In genomic region chr3:194540268-194540937, GRCh38 we compare ENCODE assay signal across 8 cellular contexts. TPM values are rescaled to one million over a fixed set of nuclear protein-coding genes. Genes with fewer than 3 reads are reported as not detected.
DNase-seq lines count a peak whose midpoint lies in the region; ATAC-seq and TF ChIP-seq lines count a peak whose summit lies in the region.

No MANE protein-coding gene starts in this region.

- H3K27ac Mint-ChIP-seq in activated CD8-positive, alpha-beta T cell treated with anti-CD3 and anti-CD28 coated beads, Interleukin-2, amount 10 ng/mL, durations not matched to agents 7 days and 5 days = peak overlapping the region; percentile 80
- no peak overlapping the region for H3K27ac Mint-ChIP-seq in activated CD8-positive, alpha-beta T cell treated with anti-CD3 and anti-CD28 coated beads for 36 hours
- H3K27ac Mint-ChIP-seq in T-cell = peak overlapping the region; percentile 77 to 84

- H3K36me3 Mint-ChIP-seq in activated CD8-positive, alpha-beta T cell treated with anti-CD3 and anti-CD28 coated beads, Interleukin-2, amount 10 ng/mL, durations not matched to agents 7 days and 5 days (ENCODE audit: low read depth) = no peaks in the 10 kb centered on the region
- H3K36me3 Mint-ChIP-seq in activated CD8-positive, alpha-beta T cell treated with anti-CD3 and anti-CD28 coated beads for 36 hours (ENCODE audit: low read depth) = no peaks in the 10 kb centered on the region
- no peaks in the 10 kb centered on the region for H3K36me3 Mint-ChIP-seq in T-cell

- intact Hi-C loops in activated CD8-positive, alpha-beta T cell treated with anti-CD3 and anti-CD28 coated beads for 36 hours (cut with micrococcal nuclease) = no loop called here
- intact Hi-C loops in left cardiac atrium (cut with DNase I) = no loop called here

- H3K27me3 ChIP-seq in subcutaneous abdominal adipose tissue (ENCODE audit: control insufficient read depth in 5 of 5, insufficient read depth in 4 of 5, low read length in 5 of 5) = no peaks in the 10 kb centered on the region

- no peak overlapping the region for H3K4me3 Mint-ChIP-seq in activated CD8-positive, alpha-beta T cell treated with anti-CD3 and anti-CD28 coated beads, Interleukin-2, amount 10 ng/mL, durations not matched to agents 7 days and 5 days
- H3K4me3 Mint-ChIP-seq in activated CD8-positive, alpha-beta T cell treated with anti-CD3 and anti-CD28 coated beads for 36 hours = no peak overlapping the region
- H3K4me3 Mint-ChIP-seq in T-cell = peak overlapping the region in 1 of 3 donors; percentile 29

- no peaks in the 10 kb centered on the region for H3K9me3 Mint-ChIP-seq in activated CD8-positive, alpha-beta T cell treated with anti-CD3 and anti-CD28 coated beads, Interleukin-2, amount 10 ng/mL, durations not matched to agents 7 days and 5 days (ENCODE audit: insufficient read depth)
- H3K9me3 Mint-ChIP-seq in activated CD8-positive, alpha-beta T cell treated with anti-CD3 and anti-CD28 coated beads for 36 hours = no peaks in the 10 kb centered on the region
- H3K9me3 Mint-ChIP-seq in T-cell = no peaks in the 10 kb centered on the region

- no peaks in the 10 kb centered on the region for H3K27me3 Mint-ChIP-seq in activated CD8-positive, alpha-beta T cell treated with anti-CD3 and anti-CD28 coated beads, Interleukin-2, amount 10 ng/mL, durations not matched to agents 7 days and 5 days (ENCODE audit: low read depth)
- H3K27me3 Mint-ChIP-seq in activated CD8-positive, alpha-beta T cell treated with anti-CD3 and anti-CD28 coated beads for 36 hours = no peaks in the 10 kb centered on the region
- H3K27me3 Mint-ChIP-seq in T-cell = peaks cover 0 to 1% of the 10 kb centered on the region in 2 donors

- CTCF ChIA-PET in activated CD8-positive, alpha-beta T cell treated with anti-CD3 and anti-CD28 coated beads, Interleukin-2, amount 10 ng/mL, durations not matched to agents 7 days and 5 days (lab: Charles Lee) = no interaction called here
- CTCF ChIA-PET in activated CD8-positive, alpha-beta T cell treated with anti-CD3 and anti-CD28 coated beads for 36 hours (lab: Charles Lee) = no interaction called here
- CTCF ChIA-PET in T-cell (lab: Charles Lee) = no interaction called here

- H3K4me3 ChIP-seq in subcutaneous abdominal adipose tissue (ENCODE audit: low read depth in 1 of 5, low read length in 5 of 5) = no peak overlapping the region

- POLR2A ChIA-PET in activated CD8-positive, alpha-beta T cell treated with anti-CD3 and anti-CD28 coated beads, Interleukin-2, amount 10 ng/mL, durations not matched to agents 7 days and 5 days (lab: Charles Lee) = no interaction called here
- POLR2A ChIA-PET in activated CD8-positive, alpha-beta T cell treated with anti-CD3 and anti-CD28 coated beads for 36 hours (lab: Charles Lee) = no interaction called here
- POLR2A ChIA-PET in T-cell (lab: Charles Lee) = no interaction called here

- peak; percentile 35 for DNase-seq in activated CD8-positive, alpha-beta T cell treated with anti-CD3 and anti-CD28 coated beads, Interleukin-2, amount 10 ng/mL, durations not matched to agents 7 days and 5 days
- DNase-seq in activated CD8-positive, alpha-beta T cell treated with anti-CD3 and anti-CD28 coated beads for 36 hours = no peak
- DNase-seq in T-cell (peak in 6 of 34 experiments; percentile 3 to 16 (median 10)), left cardiac atrium (peak; percentile 65), NCI-H2171 treated with DMSO at 0.1 percent for 48 hours (lab: John Stamatoyannopoulos, UW) (no peak)

- peaks cover 12% of the 10 kb centered on the region for H3K4me1 Mint-ChIP-seq in activated CD8-positive, alpha-beta T cell treated with anti-CD3 and anti-CD28 coated beads, Interleukin-2, amount 10 ng/mL, durations not matched to agents 7 days and 5 days (ENCODE audit: low read depth)
- peaks cover 13% of the 10 kb centered on the region for H3K4me1 Mint-ChIP-seq in activated CD8-positive, alpha-beta T cell treated with anti-CD3 and anti-CD28 coated beads for 36 hours (ENCODE audit: low read depth)
- H3K4me1 Mint-ChIP-seq in T-cell = peaks cover 8 to 21% (median 11%) of the 10 kb centered on the region in 3 donors

- H3K9me3 ChIP-seq in subcutaneous abdominal adipose tissue (ENCODE audit: control insufficient read depth in 5 of 5, low read length in 5 of 5) = no peaks in the 10 kb centered on the region

- H3K27ac ChIP-seq in subcutaneous abdominal adipose tissue (ENCODE audit: low read depth, low read length) = peak overlapping the region; percentile 12

- peak overlapping the region in 1 of 5 donors; percentile 59 for H3K9ac ChIP-seq in subcutaneous abdominal adipose tissue (ENCODE audit: low read length in 5 of 5)

- TF ChIP-seq CTCF in activated CD8-positive, alpha-beta T cell treated with anti-CD3 and anti-CD28 coated beads for 36 hours (IDR thresholded peaks at IDR 0.05) = no peak

- peaks cover 2 to 27% (median 11%) of the 10 kb centered on the region in 5 donors for H3K4me1 ChIP-seq in subcutaneous abdominal adipose tissue (ENCODE audit: control insufficient read depth in 5 of 5, insufficient read depth in 5 of 5, low read length in 5 of 5)

- peak; percentile 49 for ATAC-seq in activated CD8-positive, alpha-beta T cell treated with anti-CD3 and anti-CD28 coated beads, Interleukin-2, amount 10 ng/mL, durations not matched to agents 7 days and 5 days
- no peak for ATAC-seq in activated CD8-positive, alpha-beta T cell treated with anti-CD3 and anti-CD28 coated beads for 36 hours
- ATAC-seq in T-cell (replicated peaks in 1 of 4) = no peak
- ATAC-seq in left cardiac atrium = peak; percentile 64 to 78
- no peak for ATAC-seq in HG02973 (IDR thresholded peaks at IDR 0.05; ENCODE audit: unreplicated experiment)
- no peak for ATAC-seq in GM18873 (IDR thresholded peaks at IDR 0.05; ENCODE audit: low FRiP score, unreplicated experiment)

- H3K36me3 ChIP-seq in subcutaneous abdominal adipose tissue (ENCODE audit: control insufficient read depth in 5 of 5, insufficient read depth in 5 of 5, low read length in 5 of 5) = no peaks in the 10 kb centered on the region

RNA-seq across cellular contexts. Expression of gene ATP13A3, which starts 53.6 kb away (rescaled TPM):
- total RNA-seq in activated CD8-positive, alpha-beta T cell treated with anti-CD3 and anti-CD28 coated beads, Interleukin-2, amount 10 ng/mL, durations not matched to agents 7 days and 5 days = 10 to 100 TPM; 63.9 to 66.8 TPM
- 100 to 1,000 TPM; 101 to 110 TPM for total RNA-seq in activated CD8-positive, alpha-beta T cell treated with anti-CD3 and anti-CD28 coated beads for 36 hours
- 10 to 100 TPM; 48.1 to 71.7 (median 52.0) TPM for total RNA-seq in T-cell
- 100 to 1,000 TPM in 1 of 2 donors, 10 to 100 TPM in 1; 86.7 to 182 TPM for total RNA-seq in left cardiac atrium

Comparison
In these comparisons a context has a peak if more than half of its experiments do, and no peak if none do; other contexts are left out.
1. ATAC-seq: peak in activated CD8-positive, alpha-beta T cell treated with anti-CD3 and anti-CD28 coated beads, Interleukin-2, amount 10 ng/mL, durations not matched to agents 7 days and 5 days (single experiment) and left cardiac atrium (2 of 2); none in activated CD8-positive, alpha-beta T cell treated with anti-CD3 and anti-CD28 coated beads for 36 hours (single experiment), T-cell (0 of 4), HG02973 (single experiment) and GM18873 (single experiment).
2. DNase-seq: peak in activated CD8-positive, alpha-beta T cell treated with anti-CD3 and anti-CD28 coated beads, Interleukin-2, amount 10 ng/mL, durations not matched to agents 7 days and 5 days (single experiment) and left cardiac atrium (single experiment); none in activated CD8-positive, alpha-beta T cell treated with anti-CD3 and anti-CD28 coated beads for 36 hours (single experiment) and NCI-H2171 treated with DMSO at 0.1 percent for 48 hours (single experiment).